10 cellular contexts compared by ENCODE assay signal in the genomic region with DNA sequence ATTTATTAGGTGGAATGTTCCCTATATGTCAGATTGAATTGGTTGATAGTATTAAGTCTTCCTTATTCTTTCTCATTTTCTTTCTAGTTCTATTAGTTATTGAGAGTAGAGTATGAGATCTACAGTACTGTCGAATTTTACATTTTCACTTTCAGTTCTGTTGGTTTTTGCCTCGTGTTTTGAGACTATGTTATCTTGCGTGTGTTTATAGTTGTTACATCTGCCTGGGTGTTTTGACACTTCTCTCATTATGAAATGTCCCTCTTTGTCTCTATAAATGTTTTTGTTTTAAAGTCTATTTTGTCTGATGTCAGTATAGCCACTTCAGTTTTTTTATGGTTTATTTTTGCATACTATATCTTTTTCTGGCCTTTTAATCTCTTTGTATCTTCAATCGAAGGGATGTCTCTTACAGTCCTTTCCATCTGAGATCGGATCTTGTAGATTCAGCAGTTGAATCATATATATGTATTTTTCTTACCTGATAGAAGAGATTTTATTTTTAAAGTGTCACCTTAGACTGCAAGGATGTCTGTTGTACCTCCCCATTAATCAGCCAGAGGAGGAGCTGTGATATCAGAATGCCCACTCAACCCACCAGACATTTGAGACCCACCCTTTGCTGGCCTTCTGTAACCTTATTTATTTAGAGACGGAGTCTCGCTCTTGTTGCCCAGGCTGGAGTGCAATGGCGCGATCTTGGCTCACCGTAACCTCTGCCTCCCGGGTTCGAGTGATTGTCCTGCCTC. TPM values are rescaled to one million over a fixed set of nuclear protein-coding genes. Genes with fewer than 3 reads are reported as not detected.
DNase-seq lines count a peak whose midpoint lies in the region; ATAC-seq and TF ChIP-seq lines count a peak whose summit lies in the region.
"Had no signal": no experiment of that assay in that cellular context is flagged by ENCODE, and none has a peak within 500 bp of the region (broad histone marks: within the 10 kb centered on the region; RNA-seq: fewer than 3 reads in every experiment).

No MANE protein-coding gene starts in this region.

- H3K27me3 ChIP-seq in CD4-positive, CD25-positive, alpha-beta regulatory T cell (ENCODE audit: control insufficient read depth, insufficient read depth, low read length) = no peaks in the 10 kb centered on the region
- H3K27me3 ChIP-seq in lower lobe of right lung (ENCODE audit: low read depth) = no peaks in the 10 kb centered on the region
- H3K27me3 ChIP-seq in gastroesophageal sphincter = no peaks in the 10 kb centered on the region

- TF ChIP-seq CTCF in lower lobe of right lung (IDR thresholded peaks at IDR 0.05) = no peak
- no peak for TF ChIP-seq CTCF in gastroesophageal sphincter (IDR thresholded peaks at IDR 0.05)

- peak in 2 of 3 donors; percentile 29 to 78 for DNase-seq in CD4-positive, CD25-positive, alpha-beta regulatory T cell
- DNase-seq in GM19238 (ENCODE audit: insufficient read length, low spot score) = peak; percentile 38
- no peak for DNase-seq in activated CD4-positive, alpha-beta memory T cell treated with anti-CD3 and anti-CD28 coated beads for 36 hours
- DNase-seq in lower lobe of right lung = no peak
- no peak for DNase-seq in stimulated activated CD4-positive, alpha-beta T cell treated with anti-CD3 and anti-CD28 coated beads, Interleukin-12 subunit alpha, Interleukin-12 subunit beta, amount 100 ng/mL, for 4 hours
- no peak for DNase-seq in NCI-H187 (lab: John Stamatoyannopoulos, UW)
- DNase-seq: NCI-H1105 treated with DMSO at 0.1 percent for 48 hours had no signal

- peak overlapping the region; percentile 81 to 96 (median 92) for H3K27ac Mint-ChIP-seq in CD4-positive, CD25-positive, alpha-beta regulatory T cell
- peak overlapping the region; percentile 79 for H3K27ac Mint-ChIP-seq in activated CD4-positive, alpha-beta memory T cell treated with anti-CD3 and anti-CD28 coated beads for 36 hours

- no peaks in the 10 kb centered on the region for H3K9me3 ChIP-seq in CD4-positive, CD25-positive, alpha-beta regulatory T cell (ENCODE audit: control insufficient read depth in 2 of 2, low read length in 2 of 2)
- no peaks in the 10 kb centered on the region for H3K9me3 ChIP-seq in lower lobe of right lung
- H3K9me3 ChIP-seq in gastroesophageal sphincter = no peaks in the 10 kb centered on the region

- CTCF ChIA-PET in activated CD4-positive, alpha-beta memory T cell treated with anti-CD3 and anti-CD28 coated beads for 36 hours (lab: Charles Lee) = interaction anchor here (1.1 kb wide), 1 partner anchor 34 kb away, joined by 4 read pairs; no protein-coding TSS in a partner anchor

- H3K36me3 ChIP-seq in CD4-positive, CD25-positive, alpha-beta regulatory T cell (ENCODE audit: control insufficient read depth, insufficient read depth, low read length) = peaks cover 11% of the 10 kb centered on the region
- peaks cover 30% of the 10 kb centered on the region for H3K36me3 ChIP-seq in lower lobe of right lung
- H3K36me3 ChIP-seq in gastroesophageal sphincter = peaks cover 0 to 17% of the 10 kb centered on the region in 2 donors

- peak overlapping the region; percentile 74 to 88 (median 80) for H3K4me3 Mint-ChIP-seq in CD4-positive, CD25-positive, alpha-beta regulatory T cell
- H3K4me3 Mint-ChIP-seq in activated CD4-positive, alpha-beta memory T cell treated with anti-CD3 and anti-CD28 coated beads for 36 hours = peak overlapping the region; percentile 68
- H3K4me3 Mint-ChIP-seq: brain had no signal

- WGBS in gastroesophageal sphincter (ENCODE audit: low coverage in 1 of 2), 2 donors = 36 to 79% methylated on average over 4 to 12 of the region's 12 CpGs

- H3K9me3 Mint-ChIP-seq in CD4-positive, CD25-positive, alpha-beta regulatory T cell = no peaks in the 10 kb centered on the region
- no peaks in the 10 kb centered on the region for H3K9me3 Mint-ChIP-seq in activated CD4-positive, alpha-beta memory T cell treated with anti-CD3 and anti-CD28 coated beads for 36 hours

- POLR2A ChIA-PET in activated CD4-positive, alpha-beta memory T cell treated with anti-CD3 and anti-CD28 coated beads for 36 hours (lab: Charles Lee) = no interaction called here

- peaks cover 12% of the 10 kb centered on the region for H3K36me3 Mint-ChIP-seq in CD4-positive, CD25-positive, alpha-beta regulatory T cell
- H3K36me3 Mint-ChIP-seq in activated CD4-positive, alpha-beta memory T cell treated with anti-CD3 and anti-CD28 coated beads for 36 hours = peaks cover 5% of the 10 kb centered on the region

- H3K4me1 ChIP-seq in CD4-positive, CD25-positive, alpha-beta regulatory T cell (ENCODE audit: control insufficient read depth, insufficient read depth, low read length, poor library complexity, severe bottlenecking) = peaks cover 23% of the 10 kb centered on the region
- H3K4me1 ChIP-seq in lower lobe of right lung = peaks cover 16% of the 10 kb centered on the region
- peaks cover 0 to 18% (median 0%) of the 10 kb centered on the region in 3 donors for H3K4me1 ChIP-seq in gastroesophageal sphincter

- H3K27ac ChIP-seq in CD4-positive, CD25-positive, alpha-beta regulatory T cell (ENCODE audit: insufficient read depth, low read length, poor library complexity, severe bottlenecking) = peak overlapping the region; percentile 84
- H3K27ac ChIP-seq in lower lobe of right lung (no peak overlapping the region), gastroesophageal sphincter (no peak overlapping the region)

- H3K4me1 Mint-ChIP-seq in CD4-positive, CD25-positive, alpha-beta regulatory T cell = peaks cover 11 to 67% (median 35%) of the 10 kb centered on the region in 4 donors
- H3K4me1 Mint-ChIP-seq in activated CD4-positive, alpha-beta memory T cell treated with anti-CD3 and anti-CD28 coated beads for 36 hours (ENCODE audit: low read depth) = peaks cover 44% of the 10 kb centered on the region

- H3K4me3 ChIP-seq in CD4-positive, CD25-positive, alpha-beta regulatory T cell (ENCODE audit: low read depth, low read length) = peak overlapping the region; percentile 89
- peak overlapping the region; percentile 13 for H3K4me3 ChIP-seq in lower lobe of right lung
- peak overlapping the region in 1 of 2 donors; percentile 4 for H3K4me3 ChIP-seq in gastroesophageal sphincter

- TF ChIP-seq POLR2A in gastroesophageal sphincter (IDR thresholded peaks at IDR 0.05) = no peak

- no peaks in the 10 kb centered on the region for H3K27me3 Mint-ChIP-seq in CD4-positive, CD25-positive, alpha-beta regulatory T cell
- H3K27me3 Mint-ChIP-seq in activated CD4-positive, alpha-beta memory T cell treated with anti-CD3 and anti-CD28 coated beads for 36 hours = no peaks in the 10 kb centered on the region

- intact Hi-C loops in activated CD4-positive, alpha-beta memory T cell treated with anti-CD3 and anti-CD28 coated beads for 36 hours (cut with micrococcal nuclease) = loop anchor here (2.0 kb wide), 1 partner anchor 19 kb away; no protein-coding TSS in a partner anchor
- intact Hi-C loops in lower lobe of right lung (cut with DNase I) = no loop called here

- peak; percentile 84 to 88 for ATAC-seq in CD4-positive, CD25-positive, alpha-beta regulatory T cell (ENCODE audit: low read depth in 2 of 2)
- ATAC-seq in lower lobe of right lung (peak in 1 of 2 donors; percentile 50), gastroesophageal sphincter (no peak), HG03175 (IDR thresholded peaks at IDR 0.05; ENCODE audit: unreplicated experiment) (no peak)

- TF ChIP-seq EP300 in gastroesophageal sphincter (IDR thresholded peaks at IDR 0.05) = no peak

RNA-seq across cellular contexts. Expression of gene EHMT1, which starts 20.7 kb away (rescaled TPM):
- total RNA-seq in CD4-positive, CD25-positive, alpha-beta regulatory T cell = 142 TPM
- 10 to 100 TPM; 17.9 to 20.3 (median 19.3) TPM for polyA plus RNA-seq in CD4-positive, CD25-positive, alpha-beta regulatory T cell
- 10 to 100 TPM; 66.0 to 70.8 TPM for total RNA-seq in activated CD4-positive, alpha-beta memory T cell treated with anti-CD3 and anti-CD28 coated beads for 36 hours
- total RNA-seq in lower lobe of right lung (73.5 TPM), gastroesophageal sphincter (10 to 100 TPM; 49.2 to 79.7 (median 64.7) TPM)

RNA-seq across cellular contexts. Expression of gene ARRDC1, which starts 34.0 kb away (rescaled TPM):
- total RNA-seq in CD4-positive, CD25-positive, alpha-beta regulatory T cell = 73.4 TPM
- polyA plus RNA-seq in CD4-positive, CD25-positive, alpha-beta regulatory T cell = 10 to 100 TPM; 45.5 to 54.0 (median 51.4) TPM
- total RNA-seq in activated CD4-positive, alpha-beta memory T cell treated with anti-CD3 and anti-CD28 coated beads for 36 hours = 10 to 100 TPM; 38.2 to 40.5 TPM
- total RNA-seq in lower lobe of right lung (71.0 TPM), gastroesophageal sphincter (10 to 100 TPM; 16.0 to 25.1 (median 21.9) TPM)

RNA-seq across cellular contexts. Expression of gene ZMYND19, which starts 49.2 kb away (rescaled TPM):
- total RNA-seq in CD4-positive, CD25-positive, alpha-beta regulatory T cell = 20.4 TPM
- polyA plus RNA-seq in CD4-positive, CD25-positive, alpha-beta regulatory T cell = 1 to 10 TPM; 4.4 to 6.3 (median 5.4) TPM
- total RNA-seq in activated CD4-positive, alpha-beta memory T cell treated with anti-CD3 and anti-CD28 coated beads for 36 hours = 10 to 100 TPM; 39.7 to 42.6 TPM
- total RNA-seq in lower lobe of right lung (15.2 TPM), gastroesophageal sphincter (10 to 100 TPM in 2 of 4 donors, 1 to 10 TPM in 2; 9.5 to 17.1 (median 13.2) TPM)

Comparison
In these comparisons a context has a peak if more than half of its experiments do, and no peak if none do; other contexts are left out.
1. ATAC-seq: peak in CD4-positive, CD25-positive, alpha-beta regulatory T cell (2 of 2); none in gastroesophageal sphincter (single experiment) and HG03175 (single experiment).
2. DNase-seq: peak in CD4-positive, CD25-positive, alpha-beta regulatory T cell (2 of 3) and GM19238 (single experiment); none in activated CD4-positive, alpha-beta memory T cell treated with anti-CD3 and anti-CD28 coated beads for 36 hours (single experiment), lower lobe of right lung (single experiment), stimulated activated CD4-positive, alpha-beta T cell treated with anti-CD3 and anti-CD28 coated beads, Interleukin-12 subunit alpha, Interleukin-12 subunit beta, amount 100 ng/mL, for 4 hours (single experiment) and NCI-H187 (0 of 2).